Comparison of ENCODE assay signal across 9 cellular contexts in genomic region chr15:36888018-36888992, GRCh38.
A peak's percentile ranks its signal among the peaks of the same experiment; 100 is the strongest.
DNase-seq lines count a peak whose midpoint lies in the region; ATAC-seq lines count a peak whose summit lies in the region.
"Had no signal": no experiment of that assay in that cellular context is flagged by ENCODE, and none has a peak within 500 bp of the region (broad histone marks: within the 10 kb centered on the region; RNA-seq: fewer than 3 reads in every experiment).

No MANE protein-coding gene starts in this region.

- ATAC-seq in left lobe of liver (peak; percentile 43), GM21786 (IDR thresholded peaks at IDR 0.05; ENCODE audit: unreplicated experiment) (no peak)
- ATAC-seq in effector memory CD8-positive, alpha-beta T cell (replicated peaks), result no peak

- H3K36me3 Mint-ChIP-seq in immature natural killer cell, result peaks cover 0 to 4% (median 3%) of the 10 kb centered on the region in 3 donors
- H3K36me3 Mint-ChIP-seq in effector memory CD8-positive, alpha-beta T cell (ENCODE audit: insufficient read depth), result peaks cover 4% of the 10 kb centered on the region

- H3K4me3 ChIP-seq in HUES6 (ENCODE audit: low read depth, low read length), result peak overlapping the region; percentile 58
- peak overlapping the region; percentile 29 for H3K4me3 ChIP-seq in ectodermal cell (ENCODE audit: insufficient read depth, low read depth, low read length)
- peak overlapping the region; percentile 7 to 67 for H3K4me3 ChIP-seq in stomach smooth muscle (ENCODE audit: low read length in 2 of 2)

- H3K36me3 ChIP-seq in HUES6 (ENCODE audit: control insufficient read depth, insufficient read depth, low read length) (no peaks in the 10 kb centered on the region), ectodermal cell (ENCODE audit: control insufficient read depth, insufficient read depth, low read length) (peaks cover 5% of the 10 kb centered on the region), stomach smooth muscle (ENCODE audit: control insufficient read depth in 2 of 2, insufficient read depth in 2 of 2, low read length in 2 of 2) (peaks cover 3 to 9% of the 10 kb centered on the region in 2 donors)

- H3K9ac ChIP-seq in HUES6 (ENCODE audit: low read length) (peak overlapping the region; percentile 59), stomach smooth muscle (ENCODE audit: low read length in 2 of 2) (no peak overlapping the region)

- 1 to 2% methylated on average over 51 of the region's 51 CpGs for WGBS in ectodermal cell, 2 experiments

- H3K9me3 Mint-ChIP-seq in immature natural killer cell, result peaks cover 13 to 49% (median 20%) of the 10 kb centered on the region in 6 donors
- H3K9me3 Mint-ChIP-seq in effector memory CD8-positive, alpha-beta T cell, result peaks cover 0 to 8% of the 10 kb centered on the region in 2 donors
- H3K9me3 Mint-ChIP-seq: memory B cell had no signal

- H3K9me3 ChIP-seq in HUES6 (ENCODE audit: control insufficient read depth, insufficient read depth, low read depth, low read length) (no peaks in the 10 kb centered on the region), ectodermal cell (ENCODE audit: control insufficient read depth, low read length) (no peaks in the 10 kb centered on the region), stomach smooth muscle (ENCODE audit: control insufficient read depth in 2 of 2, low read length in 2 of 2) (no peaks in the 10 kb centered on the region)

- no peak overlapping the region for H3K4me3 Mint-ChIP-seq in immature natural killer cell
- no peak overlapping the region for H3K4me3 Mint-ChIP-seq in effector memory CD8-positive, alpha-beta T cell
- H3K4me3 Mint-ChIP-seq: memory B cell had no signal

- no peak overlapping the region for H3K27ac Mint-ChIP-seq in immature natural killer cell
- no peak overlapping the region for H3K27ac Mint-ChIP-seq in effector memory CD8-positive, alpha-beta T cell
- H3K27ac Mint-ChIP-seq: memory B cell had no signal

- peaks cover 19 to 45% (median 30%) of the 10 kb centered on the region in 3 donors for H3K27me3 Mint-ChIP-seq in immature natural killer cell (ENCODE audit: low read depth in 3 of 3)
- H3K27me3 Mint-ChIP-seq in effector memory CD8-positive, alpha-beta T cell, result peaks cover 65 to 76% of the 10 kb centered on the region in 2 donors

- peaks cover 87% of the 10 kb centered on the region for H3K27me3 ChIP-seq in HUES6 (ENCODE audit: control insufficient read depth, insufficient read depth, low read length)
- H3K27me3 ChIP-seq in ectodermal cell (ENCODE audit: control insufficient read depth, insufficient read depth, low read length, poor library complexity, severe bottlenecking), result peaks cover 68% of the 10 kb centered on the region
- peaks cover 5 to 36% of the 10 kb centered on the region in 2 donors for H3K27me3 ChIP-seq in stomach smooth muscle (ENCODE audit: control insufficient read depth in 1 of 2, insufficient read depth in 2 of 2, low read length in 2 of 2)

- DNase-seq in left lobe of liver (ENCODE audit: low spot score) (no peak), immature natural killer cell (no peak)
- DNase-seq in effector memory CD8-positive, alpha-beta T cell, result no peak
- no peak for DNase-seq in activated CD4-positive, CD25-positive, alpha-beta regulatory T cell (lab: John Stamatoyannopoulos, UW)

- H3K4me1 ChIP-seq in HUES6 (ENCODE audit: control insufficient read depth, insufficient read depth, low read length) (peaks cover 46% of the 10 kb centered on the region), ectodermal cell (ENCODE audit: control insufficient read depth, insufficient read depth, low read length) (peaks cover 36% of the 10 kb centered on the region), stomach smooth muscle (ENCODE audit: control insufficient read depth, insufficient read depth, low read length) (peaks cover 5% of the 10 kb centered on the region)

- no peaks in the 10 kb centered on the region for H3K4me1 Mint-ChIP-seq in immature natural killer cell
- H3K4me1 Mint-ChIP-seq in effector memory CD8-positive, alpha-beta T cell (ENCODE audit: low read depth in 2 of 2), result peaks cover 4 to 12% of the 10 kb centered on the region in 2 donors

- H3K27ac ChIP-seq in HUES6 (ENCODE audit: low read depth, low read length), result peak overlapping the region; percentile 16; the same call in 1 of the 2 replicates
- H3K27ac ChIP-seq in ectodermal cell (ENCODE audit: insufficient read depth, low read depth, low read length, poor library complexity, severe bottlenecking), result peak overlapping the region; percentile 84
- peak overlapping the region; percentile 66 for H3K27ac ChIP-seq in stomach smooth muscle (ENCODE audit: low read length)

Comparison
In these comparisons a context has a peak if more than half of its experiments do, and no peak if none do; other contexts are left out.
1. H3K27ac ChIP-seq: peak in every context shown above with its lines; median percentile 84 in ectodermal cell; 66 in stomach smooth muscle; 16 in HUES6.